ENCODE assay signal across 1 cellular context in genomic region chr14:74296037-74296467, GRCh38.
TF ChIP-seq lines count a peak whose summit lies in the region.

No MANE protein-coding gene starts in this region.

TF ChIP-seq in HepG2, 621 proteins besides CTCF, POLR2A, EP300 and RAD21 (continued from another document and continues in another):
- no peak for TF ChIP-seq GMEB2 (CRISPR knock-in tag; IDR thresholded peaks at IDR 0.05; ENCODE audit: low read depth)
- TF ChIP-seq SAFB2 (CRISPR knock-in tag; IDR thresholded peaks at IDR 0.05; ENCODE audit: borderline replicate concordance, low read depth): no peak
- TF ChIP-seq CBX2 (IDR thresholded peaks at IDR 0.05; ENCODE audit: low read depth, low read length): no peak
- no peak for TF ChIP-seq CBX2 (CRISPR knock-in tag; IDR thresholded peaks at IDR 0.05; ENCODE audit: low read depth)
- TF ChIP-seq SRSF4 (IDR thresholded peaks at IDR 0.05; ENCODE audit: low read depth, low read length, poor library complexity, severe bottlenecking): no peak
- no peak for TF ChIP-seq ZNF703 (CRISPR knock-in tag; IDR thresholded peaks at IDR 0.05; ENCODE audit: borderline replicate concordance)
- no peak for TF ChIP-seq ZKSCAN1 (IDR thresholded peaks at IDR 0.05; ENCODE audit: low read length)
- TF ChIP-seq RFX1 (IDR thresholded peaks at IDR 0.05): no peak
- no peak for TF ChIP-seq ZNF639 (CRISPR knock-in tag; conservative IDR thresholded peaks at IDR 0.05)
- no peak for TF ChIP-seq CENPBD1 (CRISPR knock-in tag; IDR thresholded peaks at IDR 0.05; ENCODE audit: borderline replicate concordance, low read depth)
- no peak for TF ChIP-seq ZNF503 (CRISPR knock-in tag; IDR thresholded peaks at IDR 0.05)
- no peak for TF ChIP-seq ZNF207 (IDR thresholded peaks at IDR 0.05; ENCODE audit: borderline replicate concordance)
- TF ChIP-seq NCOA2 (CRISPR knock-in tag; IDR thresholded peaks at IDR 0.05): 0 out of 2 replicates have a peak, but pooled peaks have one; percentile 13
- peak; percentile 90 for TF ChIP-seq HNF4A (CRISPR knock-in tag; IDR thresholded peaks at IDR 0.05)
- TF ChIP-seq ZXDC (CRISPR knock-in tag; IDR thresholded peaks at IDR 0.05): no peak
- no peak for TF ChIP-seq HNRNPK (IDR thresholded peaks at IDR 0.05; ENCODE audit: low read depth, low read length, poor library complexity, severe bottlenecking)
- TF ChIP-seq SMAD3 (CRISPR knock-in tag; IDR thresholded peaks at IDR 0.05): peak; percentile 53; the same call in 1 of the 2 replicates
- TF ChIP-seq ZNF329 (CRISPR knock-in tag; IDR thresholded peaks at IDR 0.05; ENCODE audit: low read depth): no peak
- TF ChIP-seq HIVEP1 (CRISPR knock-in tag; IDR thresholded peaks at IDR 0.05): peak; percentile 84
- TF ChIP-seq ZNF451 (CRISPR knock-in tag; IDR thresholded peaks at IDR 0.05): peak; percentile 58; the same call in 1 of the 2 replicates
- peak; percentile 75 for TF ChIP-seq ZNF407 (CRISPR knock-in tag; IDR thresholded peaks at IDR 0.05; ENCODE audit: not compliant biosample characterization)
- TF ChIP-seq NBN (conservative IDR thresholded peaks at IDR 0.05): no peak
- TF ChIP-seq MIXL1 (CRISPR knock-in tag; IDR thresholded peaks at IDR 0.05): peak; percentile 56; the same call in 1 of the 2 replicates
- TF ChIP-seq SRF (IDR thresholded peaks at IDR 0.05; ENCODE audit: low read depth, low read length): no peak
- no peak for TF ChIP-seq NR1H2 (CRISPR knock-in tag; IDR thresholded peaks at IDR 0.05; ENCODE audit: borderline replicate concordance, low read depth)
- TF ChIP-seq HMG20A (CRISPR knock-in tag; IDR thresholded peaks at IDR 0.05; ENCODE audit: borderline replicate concordance): no peak
- TF ChIP-seq MBNL3 (CRISPR knock-in tag; conservative IDR thresholded peaks at IDR 0.05): no peak
- no peak for TF ChIP-seq ZNF75D (CRISPR knock-in tag; IDR thresholded peaks at IDR 0.05; ENCODE audit: borderline replicate concordance)
- TF ChIP-seq AGO2 (optimal IDR thresholded peaks at IDR 0.05; ENCODE audit: low read depth, low read length): no peak
- no peak; the same call in 1 of the 2 replicates for TF ChIP-seq ZNF609 (CRISPR knock-in tag; IDR thresholded peaks at IDR 0.05; ENCODE audit: borderline replicate concordance)
- no peak for TF ChIP-seq ATM (IDR thresholded peaks at IDR 0.05; ENCODE audit: borderline replicate concordance)
- TF ChIP-seq REL (CRISPR knock-in tag; conservative IDR thresholded peaks at IDR 0.05): 0 out of 2 replicates have a peak, but pooled peaks have one; percentile 51
